ENCODE assay signal across 8 cellular contexts in genomic region chr4:84750260-84750955, GRCh38.
DNase-seq lines count a peak whose midpoint lies in the region; ATAC-seq, FAIRE-seq and TF ChIP-seq lines count a peak whose summit lies in the region.

No MANE protein-coding gene starts in this region.

- no peak overlapping the region for H3K27ac ChIP-seq in HepG2 (ENCODE audit: extremely low read length, insufficient read depth, low read length)

- no peak overlapping the region for H3K4me3 Mint-ChIP-seq in activated naive CD8-positive, alpha-beta T cell treated with anti-CD3 and anti-CD28 coated beads for 36 hours

- H3K27me3 Mint-ChIP-seq in activated naive CD8-positive, alpha-beta T cell treated with anti-CD3 and anti-CD28 coated beads for 36 hours = peaks cover 11% of the 10 kb centered on the region

- WGBS in HepG2 (ENCODE audit: low lambda C conversion rate) = 36% methylated on average over 1 of the region's 1 CpG

- H3K9me3 Mint-ChIP-seq in activated naive CD8-positive, alpha-beta T cell treated with anti-CD3 and anti-CD28 coated beads for 36 hours = no peaks in the 10 kb centered on the region

- intact Hi-C loops in HepG2 (cut with micrococcal nuclease; ENCODE audit: unreplicated experiment) = loop anchor here (1.0 kb wide), 2 partner anchors 217 to 221 kb away; no protein-coding TSS in a partner anchor

- H2AFZ ChIP-seq in HepG2 (ENCODE audit: low read length) = no peak overlapping the region

- no peaks in the 10 kb centered on the region for H3K4me1 ChIP-seq in HepG2 (ENCODE audit: insufficient read depth, low read length)

- H3K79me2 ChIP-seq in HepG2 (ENCODE audit: insufficient read depth, low read length) = no peaks in the 10 kb centered on the region

- in situ Hi-C loops in HepG2 (cut with HindIII; ENCODE audit: extremely low pct_ligation_motif_present, low pct_unique_long_range_greater_than_20kb) = loop anchor here (5.0 kb wide), 1 partner anchor 217 kb away; the partner anchor contains the start of gene WDFY3

- peak; percentile 42 for TF ChIP-seq CTCF in cardiac fibroblast (IDR thresholded peaks at IDR 0.05; ENCODE audit: low read depth, low read length)
- TF ChIP-seq CTCF in HepG2 (CRISPR knock-in tag; IDR thresholded peaks at IDR 0.05) = peak; percentile 50

- TF ChIP-seq EP300 in HepG2 (IDR thresholded peaks at IDR 0.05; ENCODE audit: low read depth in 2 of 2, low read length in 2 of 2) (no peak), HepG2 (CRISPR knock-in tag; IDR thresholded peaks at IDR 0.05; ENCODE audit: borderline replicate concordance) (no peak)

- no peaks in the 10 kb centered on the region for H3K4me1 Mint-ChIP-seq in activated naive CD8-positive, alpha-beta T cell treated with anti-CD3 and anti-CD28 coated beads for 36 hours

- no peaks in the 10 kb centered on the region for H3K9me3 ChIP-seq in HepG2 (ENCODE audit: low read length)

- FAIRE-seq in HepG2 (lab: Jason Lieb, UNC) = peak; percentile 42

- CTCF ChIA-PET in HepG2 (lab: Yijun Ruan, JAX; ENCODE audit: low intra/inter-chr PET ratio, low total read pairs) = interaction anchor here (1.3 to 2.8 kb wide), 3 partner anchors 172 to 223 kb away, joined by 4 to 43 read pairs (median 5); no protein-coding TSS in a partner anchor

- POLR2A ChIA-PET in HepG2 (lab: Yijun Ruan, JAX) = no interaction called here

- H3K9ac ChIP-seq in HepG2 (ENCODE audit: insufficient read depth, low read depth, low read length) = no peak overlapping the region

- no peak overlapping the region for H3K27ac Mint-ChIP-seq in activated naive CD8-positive, alpha-beta T cell treated with anti-CD3 and anti-CD28 coated beads for 36 hours

- no peak for TF ChIP-seq RAD21 in HepG2 (CRISPR knock-in tag; IDR thresholded peaks at IDR 0.05)

- no peaks in the 10 kb centered on the region for H4K20me1 ChIP-seq in HepG2 (ENCODE audit: insufficient read depth, low read length)

- no peaks in the 10 kb centered on the region for H3K27me3 ChIP-seq in HepG2 (ENCODE audit: control insufficient read depth in 1 of 2, insufficient read depth in 2 of 2, low read length in 2 of 2)

- no TSS peak for BruUV-seq in HepG2 (replicated peaks; lab: Mats Ljungman, UMichigan)

- no peaks in the 10 kb centered on the region for H3K36me3 Mint-ChIP-seq in activated naive CD8-positive, alpha-beta T cell treated with anti-CD3 and anti-CD28 coated beads for 36 hours

- H3K36me3 ChIP-seq in HepG2 (replicated peaks in 1 of 2; ENCODE audit: control insufficient read depth in 1 of 2, insufficient read depth in 2 of 2, low read length in 2 of 2) = peaks cover 11 to 40% of the 10 kb centered on the region in 2 experiments

- no peak overlapping the region for H3K4me3 ChIP-seq in cardiac fibroblast (replicated peaks in 1 of 2; ENCODE audit: low read depth in 2 of 2, low read length in 2 of 2)
- H3K4me3 ChIP-seq in HepG2 (replicated peaks in 1 of 3; ENCODE audit: insufficient read depth in 1 of 3, low read depth in 2 of 3, low read length in 3 of 3) = no peak overlapping the region

- TF ChIP-seq POLR2A in HepG2 (IDR thresholded peaks at IDR 0.05; ENCODE audit: insufficient read depth in 1 of 2, low read depth in 2 of 2, low read length in 2 of 2) = no peak

- DNase-seq in Ammon's horn (ENCODE audit: low spot score) (peak; percentile 64), NCI-H82 treated with DMSO at 0.1 percent for 48 hours (lab: John Stamatoyannopoulos, UW; ENCODE audit: unreplicated experiment) (peak; percentile 28), cardiac fibroblast (ENCODE audit: low read depth in 2 of 2) (peak; percentile 73 to 74), HepG2 (ENCODE audit: low spot score) (peak; percentile 27)
- DNase-seq in effector CD8-positive, alpha-beta T cell (lab: John Stamatoyannopoulos, UW) = no peak
- no peak for DNase-seq in activated naive CD8-positive, alpha-beta T cell treated with anti-CD3 and anti-CD28 coated beads for 36 hours

- no peak overlapping the region for H3K4me2 ChIP-seq in HepG2 (ENCODE audit: low read depth, low read length)

- peak; percentile 62 for ATAC-seq in GM18520 (IDR thresholded peaks at IDR 0.05; ENCODE audit: unreplicated experiment)
- ATAC-seq in HG03103 (IDR thresholded peaks at IDR 0.05; ENCODE audit: low read depth, unreplicated experiment) = peak; percentile 59
- ATAC-seq in HepG2 = peak; percentile 86

TF ChIP-seq in HepG2, 621 proteins besides CTCF, POLR2A, EP300 and RAD21:
- peak; percentile 57 for TF ChIP-seq SMC3 (IDR thresholded peaks at IDR 0.05; ENCODE audit: low read length)
- 0 out of 2 replicates have a peak, but pooled peaks have one; percentile 27 for TF ChIP-seq SAP130 (CRISPR knock-in tag; IDR thresholded peaks at IDR 0.05; ENCODE audit: low read depth)
- TF ChIP-seq, protein P1, sequence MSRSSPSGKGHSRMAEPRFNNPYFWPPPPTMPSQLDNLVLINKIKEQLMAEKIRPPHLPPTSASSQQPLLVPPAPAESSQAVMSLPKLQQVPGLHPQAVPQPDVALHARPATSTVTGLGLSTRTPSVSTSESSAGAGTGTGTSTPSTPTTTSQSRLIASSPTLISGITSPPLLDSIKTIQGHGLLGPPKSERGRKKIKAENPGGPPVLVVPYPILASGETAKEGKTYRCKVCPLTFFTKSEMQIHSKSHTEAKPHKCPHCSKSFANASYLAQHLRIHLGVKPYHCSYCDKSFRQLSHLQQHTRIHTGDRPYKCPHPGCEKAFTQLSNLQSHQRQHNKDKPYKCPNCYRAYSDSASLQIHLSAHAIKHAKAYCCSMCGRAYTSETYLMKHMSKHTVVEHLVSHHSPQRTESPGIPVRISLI (CRISPR knock-in tag; IDR thresholded peaks at IDR 0.05; ENCODE audit: borderline replicate concordance) = peak; percentile 78; the same call in 1 of the 2 replicates
- TF ChIP-seq ZNF780A (CRISPR knock-in tag; IDR thresholded peaks at IDR 0.05) = no peak
- TF ChIP-seq ZNF75D (CRISPR knock-in tag; IDR thresholded peaks at IDR 0.05; ENCODE audit: borderline replicate concordance) = no peak
- TF ChIP-seq ZNF207 (IDR thresholded peaks at IDR 0.05; ENCODE audit: borderline replicate concordance) = no peak
- no peak for TF ChIP-seq FOXK2 (IDR thresholded peaks at IDR 0.05)
- TF ChIP-seq TAF1 (CRISPR knock-in tag; IDR thresholded peaks at IDR 0.05) = no peak
- no peak for TF ChIP-seq ZNF615 (CRISPR knock-in tag; IDR thresholded peaks at IDR 0.05; ENCODE audit: borderline replicate concordance)
- TF ChIP-seq, protein P2, sequence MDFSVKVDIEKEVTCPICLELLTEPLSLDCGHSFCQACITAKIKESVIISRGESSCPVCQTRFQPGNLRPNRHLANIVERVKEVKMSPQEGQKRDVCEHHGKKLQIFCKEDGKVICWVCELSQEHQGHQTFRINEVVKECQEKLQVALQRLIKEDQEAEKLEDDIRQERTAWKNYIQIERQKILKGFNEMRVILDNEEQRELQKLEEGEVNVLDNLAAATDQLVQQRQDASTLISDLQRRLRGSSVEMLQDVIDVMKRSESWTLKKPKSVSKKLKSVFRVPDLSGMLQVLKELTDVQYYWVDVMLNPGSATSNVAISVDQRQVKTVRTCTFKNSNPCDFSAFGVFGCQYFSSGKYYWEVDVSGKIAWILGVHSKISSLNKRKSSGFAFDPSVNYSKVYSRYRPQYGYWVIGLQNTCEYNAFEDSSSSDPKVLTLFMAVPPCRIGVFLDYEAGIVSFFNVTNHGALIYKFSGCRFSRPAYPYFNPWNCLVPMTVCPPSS (IDR thresholded peaks at IDR 0.05) = no peak
- peak; percentile 51 for TF ChIP-seq STAG1 (CRISPR knock-in tag; IDR thresholded peaks at IDR 0.05)

Comparison
In these comparisons a context has a peak if more than half of its experiments do, and no peak if none do; other contexts are left out.
1. DNase-seq: peak in Ammon's horn (single experiment), NCI-H82 treated with DMSO at 0.1 percent for 48 hours (single experiment), cardiac fibroblast (2 of 2) and HepG2 (single experiment); none in effector CD8-positive, alpha-beta T cell (single experiment) and activated naive CD8-positive, alpha-beta T cell treated with anti-CD3 and anti-CD28 coated beads for 36 hours (single experiment).
2. Peak in every context shown above with its lines, with median percentiles within 50 percentile points of each other: ATAC-seq.